ENCODE assay signal across 24 cellular contexts in the genomic region with DNA sequence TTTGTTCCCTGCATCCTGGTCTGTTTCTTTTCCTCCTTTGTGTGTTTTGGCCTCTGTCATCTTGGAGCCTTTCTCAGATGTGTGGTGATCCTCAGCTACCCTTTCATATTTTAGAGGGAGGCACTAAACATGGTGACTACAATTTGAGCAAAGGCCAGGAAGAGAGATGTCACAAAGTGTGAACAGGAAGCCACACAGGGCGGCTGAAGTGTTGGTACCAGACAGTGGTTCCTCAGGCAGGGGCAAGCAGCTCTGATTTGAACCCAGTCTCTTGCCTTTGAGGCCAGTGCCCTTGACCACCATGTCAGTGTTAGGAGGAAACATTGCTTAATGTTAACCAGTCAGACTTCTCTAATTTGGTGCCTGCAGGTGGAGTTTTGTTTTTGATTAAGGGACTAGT. TPM values are rescaled to one million over a fixed set of nuclear protein-coding genes. Genes with fewer than 3 reads are reported as not detected.
"Had no signal": no experiment of that assay in that cellular context is flagged by ENCODE, and none has a peak within 500 bp of the region (broad histone marks: within the 10 kb centered on the region; RNA-seq: fewer than 3 reads in every experiment).

No MANE protein-coding gene starts in this region.

- ATAC-seq: body of pancreas had no signal

- H3K4me3 Mint-ChIP-seq: activated B cell treated with CpG ODN at 0.5 μM for 24 hours; activated CD4-positive, alpha-beta memory T cell treated with anti-CD3 and anti-CD28 coated beads for 36 hours; activated naive CD8-positive, alpha-beta T cell treated with anti-CD3 and anti-CD28 coated beads, Interleukin-2, amount 10 ng/mL, durations not matched to agents 7 days and 5 days; activated T-cell treated with anti-CD3 and anti-CD28 coated beads, Interleukin-2, amount 50 U/mL, for 24 hours; neural crest cell; stimulated activated naive CD8-positive, alpha-beta T cell treated with anti-CD3 and anti-CD28 coated beads, Interleukin-15, Interleukin-2, amounts not matched to agents 100 ng/mL and 50 ng/mL, for 24 hours; T-helper 1 cell treated with Interleukin-12 subunit alpha and Interleukin-12 subunit beta and Interleukin-4 antibody, amounts not matched to agents 30 μg/mL and 1 μg/mL, for 36 hours had no signal

- H3K4me3 ChIP-seq: body of pancreas, cardiac muscle cell, esophagus muscularis mucosa, left ventricle myocardium inferior, spleen, thyroid gland had no signal

- H3K27me3 Mint-ChIP-seq: activated CD4-positive, alpha-beta memory T cell treated with anti-CD3 and anti-CD28 coated beads for 36 hours had no signal

- H3K9me3 Mint-ChIP-seq: activated T-cell treated with anti-CD3 and anti-CD28 coated beads, Interleukin-2, amount 50 U/mL, for 24 hours had no signal

- H3K36me3 ChIP-seq: cardiac muscle cell, thyroid gland had no signal

- H3K27me3 ChIP-seq: body of pancreas, cardiac muscle cell, esophagus muscularis mucosa, thyroid gland had no signal

- H3K27ac Mint-ChIP-seq: activated B cell treated with CpG ODN at 0.5 μM for 24 hours; activated CD4-positive, alpha-beta memory T cell treated with anti-CD3 and anti-CD28 coated beads for 36 hours; activated naive CD8-positive, alpha-beta T cell treated with anti-CD3 and anti-CD28 coated beads, Interleukin-2, amount 10 ng/mL, durations not matched to agents 7 days and 5 days; activated T-cell treated with anti-CD3 and anti-CD28 coated beads, Interleukin-2, amount 50 U/mL, for 24 hours; activated T-helper 2 cell treated with anti-CD3 and anti-CD28 coated beads, Interferon-gamma antibody, Interleukin-2, Interleukin-4, amounts not matched to agents 10 μg/mL and 5 μg/mL and 100 μg/mL, durations not matched to agents 14 hours and 24 hours and 36 hours; stimulated activated naive CD8-positive, alpha-beta T cell treated with anti-CD3 and anti-CD28 coated beads, Interleukin-15, Interleukin-2, amounts not matched to agents 100 ng/mL and 50 ng/mL, for 24 hours; T-helper 1 cell treated with Interleukin-12 subunit alpha and Interleukin-12 subunit beta and Interleukin-4 antibody, amounts not matched to agents 30 μg/mL and 1 μg/mL, for 36 hours had no signal

- DNase-seq: activated B cell treated with CpG ODN at 0.5 μM for 24 hours; activated CD4-positive, alpha-beta memory T cell treated with anti-CD3 and anti-CD28 coated beads for 36 hours; activated CD4-positive, alpha-beta T cell treated with anti-CD3 and anti-CD28 coated beads for 48 hours; activated naive CD4-positive, alpha-beta T cell; activated naive CD8-positive, alpha-beta T cell treated with anti-CD3 and anti-CD28 coated beads, Interleukin-2, amount 10 ng/mL, durations not matched to agents 7 days and 5 days; activated T-cell treated with anti-CD3 and anti-CD28 coated beads, Interleukin-2, amount 50 U/mL, for 24 hours; body of pancreas; dermis blood vessel endothelial cell; effector CD8-positive, alpha-beta T cell; hippocampal formation; left ventricle myocardium inferior; mammary epithelial cell; retina; spleen; stimulated activated CD4-positive, alpha-beta T cell treated with anti-CD3 and anti-CD28 coated beads, Interleukin-4, amount 100 ng/mL, for 1 hour; substantia nigra; T1000; thyroid gland had no signal

- H3K9me3 ChIP-seq: body of pancreas, esophagus muscularis mucosa, thyroid gland had no signal

- H3K36me3 Mint-ChIP-seq: activated CD4-positive, alpha-beta memory T cell treated with anti-CD3 and anti-CD28 coated beads for 36 hours had no signal

- H3K27ac ChIP-seq: body of pancreas, cardiac muscle cell, esophagus muscularis mucosa, left ventricle myocardium inferior, spleen, thyroid gland had no signal

RNA-seq across cellular contexts. Expression of gene RAB17, which starts 46.0 kb away (rescaled TPM):
- total RNA-seq: activated B cell treated with CpG ODN at 0.5 μM for 24 hours; activated CD4-positive, alpha-beta memory T cell treated with anti-CD3 and anti-CD28 coated beads for 36 hours; activated naive CD8-positive, alpha-beta T cell treated with anti-CD3 and anti-CD28 coated beads, Interleukin-2, amount 10 ng/mL, durations not matched to agents 7 days and 5 days; neural crest cell had no signal
